Comparison of ENCODE assay signal across 1 cellular context in the genomic region with DNA sequence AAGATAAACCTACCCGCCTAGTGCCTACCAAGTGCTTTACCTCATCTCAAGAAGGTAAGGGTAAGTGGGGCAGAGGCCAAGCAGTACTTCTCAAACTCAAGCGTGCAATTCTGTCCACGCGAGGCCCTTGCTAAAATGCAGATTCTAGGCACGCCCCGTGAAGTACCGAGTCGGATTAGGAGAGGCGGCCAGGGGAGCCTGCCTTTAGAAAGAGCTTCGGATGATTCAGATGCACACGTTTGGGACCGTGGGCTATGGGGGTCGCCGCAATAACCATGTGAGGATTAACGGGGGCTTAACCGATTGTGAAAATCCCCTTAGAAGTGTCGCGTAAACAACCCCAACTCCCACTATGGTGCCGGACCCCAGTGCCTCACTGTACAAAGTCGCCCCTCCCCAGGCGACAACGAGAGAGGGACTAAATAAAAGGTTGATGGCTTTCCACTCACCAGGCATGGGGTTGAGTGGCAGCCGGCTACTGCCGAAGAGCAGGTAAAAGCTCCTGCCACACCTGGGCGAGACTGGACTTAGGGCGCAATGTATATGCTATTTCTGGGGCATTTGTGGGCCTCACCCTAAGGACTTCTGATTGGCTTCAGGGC.
TF ChIP-seq lines count a peak whose summit lies in the region.

No MANE protein-coding gene starts in this region.

TF ChIP-seq in A549, 52 proteins besides CTCF, POLR2A, EP300 and RAD21 (continued from another document):
- no peak for TF ChIP-seq E2F6 (IDR thresholded peaks at IDR 0.05; ENCODE audit: borderline replicate concordance, low read depth)
- TF ChIP-seq ESRRA (IDR thresholded peaks at IDR 0.05; ENCODE audit: borderline replicate concordance, low read length): no peak
- no peak for TF ChIP-seq CEBPB (IDR thresholded peaks at IDR 0.05)
- TF ChIP-seq NR3C1 (IDR thresholded peaks at IDR 0.05): no peak
- TF ChIP-seq RNF2 (IDR thresholded peaks at IDR 0.05; ENCODE audit: borderline replicate concordance, low read depth): no peak
- TF ChIP-seq KDM5A (IDR thresholded peaks at IDR 0.05): peak; percentile 27; the same call in 1 of the 2 replicates
- TF ChIP-seq, protein P1, sequence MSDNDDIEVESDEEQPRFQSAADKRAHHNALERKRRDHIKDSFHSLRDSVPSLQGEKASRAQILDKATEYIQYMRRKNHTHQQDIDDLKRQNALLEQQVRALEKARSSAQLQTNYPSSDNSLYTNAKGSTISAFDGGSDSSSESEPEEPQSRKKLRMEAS (IDR thresholded peaks at IDR 0.05): peak; percentile 46
- TF ChIP-seq HES2 (IDR thresholded peaks at IDR 0.05): no peak
- no peak for TF ChIP-seq MAZ (IDR thresholded peaks at IDR 0.05; ENCODE audit: borderline replicate concordance, low read depth, low read length)
- 0 out of 2 replicates have a peak, but pooled peaks have one; percentile 31 for TF ChIP-seq HOXB5 (CRISPR knock-in tag; IDR thresholded peaks at IDR 0.05)
- TF ChIP-seq FOSL2 (IDR thresholded peaks at IDR 0.05): no peak
- no peak for TF ChIP-seq FOSL2 (CRISPR knock-in tag; IDR thresholded peaks at IDR 0.05)
- TF ChIP-seq NFE2L2 (conservative IDR thresholded peaks at IDR 0.05; ENCODE audit: low read length): no peak
